15 cellular contexts compared by ENCODE assay signal in genomic region chr9:93324191-93324834, GRCh38.
"Had no signal": no experiment of that assay in that cellular context is flagged by ENCODE, and none has a peak within 500 bp of the region (broad histone marks: within the 10 kb centered on the region; RNA-seq: fewer than 3 reads in every experiment).

No MANE protein-coding gene starts in this region.

- DNase-seq: activated T-cell treated with anti-CD3 and anti-CD28 coated beads, Interleukin-2, amount 50 U/mL, for 48 hours; effector CD4-positive, alpha-beta T cell; heart left ventricle; islet precursor cell; left ventricle myocardium superior; stimulated activated CD4-positive, alpha-beta T cell treated with anti-CD3 and anti-CD28 coated beads, Interleukin-15, amount 100 ng/mL, for 24 hours; stimulated activated CD4-positive, alpha-beta T cell treated with anti-CD3 and anti-CD28 coated beads, Interleukin-4, amount 100 ng/mL, for 24 hours; stomach; T-helper 17 cell had no signal

- H3K27ac Mint-ChIP-seq: T-helper 17 cell had no signal

- H3K27me3 ChIP-seq: heart left ventricle, pancreas, stomach had no signal

- FAIRE-seq: colon, frontal cortex, pancreas, TTC549 had no signal

- H3K9me3 ChIP-seq: heart left ventricle, pancreas, stomach, thoracic aorta had no signal

- H3K27ac ChIP-seq: heart left ventricle, pancreas, stomach, thoracic aorta had no signal

- H3K4me1 Mint-ChIP-seq: neural crest cell had no signal

- ATAC-seq: left ventricle myocardium superior, T-helper 17 cell had no signal

- H3K4me1 ChIP-seq: heart left ventricle, pancreas, stomach had no signal

- H3K4me3 ChIP-seq: heart left ventricle, pancreas, stomach, thoracic aorta had no signal

- H3K9me3 Mint-ChIP-seq: neural crest cell had no signal

- H3K36me3 ChIP-seq: heart left ventricle, thoracic aorta had no signal

- H3K4me3 Mint-ChIP-seq: neural crest cell, T-helper 17 cell had no signal
